ENCODE assay signal across 11 cellular contexts in the genomic region with DNA sequence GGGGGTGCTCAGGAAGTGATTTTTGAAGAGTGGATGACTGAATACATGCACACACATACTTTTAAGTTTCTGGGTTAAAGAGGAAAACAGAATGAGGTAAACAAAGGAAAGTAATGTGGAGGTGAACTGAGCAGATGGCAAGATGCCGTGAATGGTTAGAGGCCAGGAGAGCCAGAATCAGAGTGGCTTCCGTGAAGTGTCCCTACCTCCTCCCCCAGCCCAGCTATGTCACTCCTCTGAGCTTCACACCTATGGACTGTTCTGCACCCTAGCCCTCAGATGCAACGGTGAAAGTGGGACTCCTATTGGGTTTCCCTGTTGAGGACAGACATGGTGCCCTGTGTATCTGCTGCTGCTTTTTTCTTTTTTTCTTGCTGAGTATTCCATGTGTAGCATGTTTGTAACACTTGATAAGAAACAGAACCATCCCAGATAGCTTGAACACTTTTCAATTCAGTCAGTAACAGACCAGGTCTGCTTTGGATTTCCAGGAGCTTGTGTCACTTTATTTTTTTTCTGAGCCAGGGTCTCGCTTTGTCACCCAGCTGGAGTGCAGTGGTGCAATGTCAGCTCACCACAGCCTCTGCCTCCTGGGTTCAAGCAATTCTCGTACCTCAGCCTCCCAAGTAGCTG. TPM values are rescaled to one million over a fixed set of nuclear protein-coding genes. Genes with fewer than 3 reads are reported as not detected.
DNase-seq lines count a peak whose midpoint lies in the region; ATAC-seq and TF ChIP-seq lines count a peak whose summit lies in the region.
"Had no signal": no experiment of that assay in that cellular context is flagged by ENCODE, and none has a peak within 500 bp of the region (broad histone marks: within the 10 kb centered on the region; RNA-seq: fewer than 3 reads in every experiment).

No MANE protein-coding gene starts in this region.

- ATAC-seq in natural killer cell (peak; percentile 45 to 59 (median 46)), GM18868 (IDR thresholded peaks at IDR 0.05; ENCODE audit: unreplicated experiment) (no peak), HG03108 (IDR thresholded peaks at IDR 0.05; ENCODE audit: unreplicated experiment) (no peak)

- H3F3A ChIP-seq in SK-N-SH (replicated peaks; ENCODE audit: insufficient read depth), result peaks cover 34% of the 10 kb centered on the region

- H3T11ph ChIP-seq in H9 (ENCODE audit: low read length), result no peak overlapping the region

- H3K9ac ChIP-seq in H9 (ENCODE audit: extremely low read depth, insufficient read length, low read length), result no peak overlapping the region
- no peak overlapping the region for H3K9ac ChIP-seq in SK-N-SH

- TF ChIP-seq EP300 in SK-N-SH (IDR thresholded peaks at IDR 0.05; ENCODE audit: borderline replicate concordance in 1 of 2, low read depth in 1 of 2, low read length in 1 of 2), result peak in 1 of 2 experiments; percentile 75; a peak in 2 of 4 replicates

- peaks cover 58% of the 10 kb centered on the region for H3K36me3 Mint-ChIP-seq in Calu3 (ENCODE audit: insufficient read depth, unreplicated experiment)
- H3K36me3 Mint-ChIP-seq in H9 (ENCODE audit: insufficient read depth in 1 of 3, low read depth in 3 of 3), result peaks cover 37 to 72% (median 58%) of the 10 kb centered on the region in 3 experiments
- no peaks in the 10 kb centered on the region for H3K36me3 Mint-ChIP-seq in natural killer cell

- H3K4ac ChIP-seq in H9 (ENCODE audit: low read depth, low read length), result no peak overlapping the region

- H3K56ac ChIP-seq in H9 (ENCODE audit: insufficient read length, low read depth, low read length), result no peak overlapping the region

- no peak overlapping the region for H2BK5ac ChIP-seq in H9 (ENCODE audit: insufficient read length, low read length)

- H3K9me3 ChIP-seq in H9 (ENCODE audit: control insufficient read depth, low read depth, low read length), result no peaks in the 10 kb centered on the region
- H3K9me3 ChIP-seq in SK-N-SH, result no peaks in the 10 kb centered on the region
- no peaks in the 10 kb centered on the region for H3K9me3 ChIP-seq in tibial artery
- H3K9me3 ChIP-seq: esophagus squamous epithelium had no signal

- H3K79me1 ChIP-seq in H9 (ENCODE audit: insufficient read depth, low read depth, low read length, poor library complexity, severe bottlenecking), result peaks cover 8% of the 10 kb centered on the region

- no peak overlapping the region for H4K8ac ChIP-seq in H9 (replicated peaks; ENCODE audit: insufficient read length, low read depth, low read length)

- no peak overlapping the region for H3K14ac ChIP-seq in H9 (ENCODE audit: insufficient read depth, low read length)

- no peak for TF ChIP-seq RAD21 in SK-N-SH (IDR thresholded peaks at IDR 0.05; ENCODE audit: low read length)

- intact Hi-C loops in Calu3 (cut with micrococcal nuclease; ENCODE audit: unreplicated experiment) (no loop called here), natural killer cell (cut with micrococcal nuclease) (no loop called here), tibial artery (cut with DNase I; ENCODE audit: low total_unique reads) (no loop called here)

- H3K27ac Mint-ChIP-seq in Calu3 (ENCODE audit: unreplicated experiment) (peak overlapping the region; percentile 22), H9 (peak overlapping the region; percentile 18 to 85 (median 85); a peak in 6 of 7 replicates), natural killer cell (peak overlapping the region in 1 of 2 donors; percentile 77)

- no peak overlapping the region for H3K23ac ChIP-seq in H9 (ENCODE audit: insufficient read length, low read depth, low read length)

- H3K27me3 Mint-ChIP-seq in Calu3 (ENCODE audit: unreplicated experiment), result no peaks in the 10 kb centered on the region
- H3K27me3 Mint-ChIP-seq in H9 (ENCODE audit: low read depth), result no peaks in the 10 kb centered on the region
- no peaks in the 10 kb centered on the region for H3K27me3 Mint-ChIP-seq in natural killer cell (ENCODE audit: low read depth in 2 of 2)

- H2AK5ac ChIP-seq in H9 (ENCODE audit: insufficient read length, low read length), result no peak overlapping the region

- no peaks in the 10 kb centered on the region for H3K23me2 ChIP-seq in H9 (ENCODE audit: insufficient read length, low read depth, low read length, poor library complexity, severe bottlenecking)

- H2AFZ ChIP-seq in H9 (ENCODE audit: low read length) (no peak overlapping the region), SK-N-SH (ENCODE audit: low read depth) (no peak overlapping the region)

- 0 out of 2 replicates have a peak, but pooled peaks cover 1% of the 10 kb centered on the region for H3K79me2 ChIP-seq in H9 (ENCODE audit: insufficient read depth, low read length)
- peaks cover 50% of the 10 kb centered on the region for H3K79me2 ChIP-seq in SK-N-SH (ENCODE audit: insufficient read depth)

- no peaks in the 10 kb centered on the region for H3K27me3 ChIP-seq in H9 (ENCODE audit: insufficient read depth, low read length)
- H3K27me3 ChIP-seq in SK-N-SH (ENCODE audit: insufficient read depth), result no peaks in the 10 kb centered on the region
- no peaks in the 10 kb centered on the region for H3K27me3 ChIP-seq in tibial artery
- H3K27me3 ChIP-seq: esophagus squamous epithelium had no signal

- H3K4me3 ChIP-seq in SK-N-SH (ENCODE audit: low read depth in 2 of 2, low read length in 1 of 2) (no peak overlapping the region), tibial artery (no peak overlapping the region)
- H3K4me3 ChIP-seq: esophagus squamous epithelium, lung had no signal

- H3K27ac ChIP-seq in H9 (ENCODE audit: insufficient read length, low read depth, low read length) (no peak overlapping the region), SK-N-SH (ENCODE audit: low read depth in 2 of 2, low read length in 1 of 2) (peak overlapping the region in 1 of 2 experiments; percentile 77; a peak in 2 of 4 replicates), tibial artery (no peak overlapping the region)

- H2BK120ac ChIP-seq in H9 (ENCODE audit: low read depth, low read length, poor library complexity, severe bottlenecking), result no peak overlapping the region

- H2BK20ac ChIP-seq in H9 (ENCODE audit: low read depth, low read length, poor library complexity, severe bottlenecking), result no peak overlapping the region

- TF ChIP-seq CTCF in Calu3 (IDR thresholded peaks at IDR 0.05; ENCODE audit: unreplicated experiment), result no peak
- TF ChIP-seq CTCF in H9 (conservative IDR thresholded peaks at IDR 0.05), result no peak
- no peak for TF ChIP-seq CTCF in SK-N-SH (IDR thresholded peaks at IDR 0.05)
- no peak for TF ChIP-seq CTCF in natural killer cell (IDR thresholded peaks at IDR 0.05)
- no peak for TF ChIP-seq CTCF in tibial artery (IDR thresholded peaks at IDR 0.05)

- H3K4me2 ChIP-seq in H9 (ENCODE audit: insufficient read depth, insufficient read length, low read length) (no peak overlapping the region), SK-N-SH (no peak overlapping the region)

- POLR2A ChIA-PET in SK-N-SH (lab: Yijun Ruan, JAX), result interaction anchor here (1.1 to 1.2 kb wide), 2 partner anchors 9 to 53 kb away, joined by 5 to 6 read pairs; no protein-coding TSS in a partner anchor

- H3K36me3 ChIP-seq in SK-N-SH (replicated peaks in 1 of 2; ENCODE audit: control insufficient read depth in 1 of 2, insufficient read depth in 2 of 2, low read length in 1 of 2) (peaks cover 3 to 21% of the 10 kb centered on the region in 2 experiments), tibial artery (peaks cover 0 to 9% (median 0%) of the 10 kb centered on the region in 3 donors)

- no peaks in the 10 kb centered on the region for H3K9me2 ChIP-seq in SK-N-SH

- no CpG with 5 or more reads among the region's 5 CpGs for WGBS in H9 (ENCODE audit: extremely low coverage, insufficient read length, low lambda C conversion rate)
- 58% methylated on average over 5 of the region's 5 CpGs for WGBS in SK-N-SH (ENCODE audit: low lambda C conversion rate)

- no peak overlapping the region for H3K18ac ChIP-seq in H9 (ENCODE audit: insufficient read length, low read depth, low read length)

- H3K4me1 ChIP-seq in H9 (ENCODE audit: insufficient read depth, low read length), result no peaks in the 10 kb centered on the region
- H3K4me1 ChIP-seq in SK-N-SH (ENCODE audit: control insufficient read depth in 1 of 2, insufficient read depth in 2 of 2, low read depth in 1 of 2, low read length in 1 of 2), result peaks cover 17 to 47% of the 10 kb centered on the region in 2 experiments; a peak in 3 of 4 replicates
- H3K4me1 ChIP-seq in tibial artery, result peaks cover 0 to 50% (median 29%) of the 10 kb centered on the region in 4 donors

- H4K20me1 ChIP-seq in H9 (ENCODE audit: control insufficient read depth, insufficient read depth, insufficient read length) (no peaks in the 10 kb centered on the region), SK-N-SH (ENCODE audit: insufficient read depth) (peaks cover 24% of the 10 kb centered on the region; the same call in 1 of the 2 replicates)

- H3K4me1 Mint-ChIP-seq in Calu3 (ENCODE audit: low read depth, unreplicated experiment), result peaks cover 58% of the 10 kb centered on the region
- H3K4me1 Mint-ChIP-seq in H9, result peaks cover 7 to 12% of the 10 kb centered on the region in 2 experiments
- peaks cover 15 to 30% of the 10 kb centered on the region in 2 donors for H3K4me1 Mint-ChIP-seq in natural killer cell

- no peak overlapping the region for H4K5ac ChIP-seq in H9 (ENCODE audit: insufficient read length, low read depth, low read length)

- DNase-seq in Calu3 (no peak), H9 (no peak), SK-N-SH (peak; percentile 46), natural killer cell (no peak), tibial artery (no peak), GM03348 (ENCODE audit: low spot score) (no peak)
- DNase-seq: esophagus squamous epithelium, Right ventricle myocardium superior had no signal

- CTCF ChIA-PET in Calu3 (lab: Charles Lee), result interaction anchor here (0.6 kb wide), 1 partner anchor 9 kb away, joined by 3 read pairs; no protein-coding TSS in a partner anchor
- CTCF ChIA-PET in SK-N-SH (lab: Yijun Ruan, JAX), result interaction anchor here (1.0 to 5.8 kb wide), 8 partner anchors 10 to 107 kb away, joined by 3 to 41 read pairs (median 5); no protein-coding TSS in a partner anchor

- no peak overlapping the region for H4K91ac ChIP-seq in H9 (ENCODE audit: insufficient read length, low read depth, low read length)

- H3K4me3 Mint-ChIP-seq in Calu3 (ENCODE audit: low read depth, unreplicated experiment), result no peak overlapping the region
- no peak overlapping the region for H3K4me3 Mint-ChIP-seq in H9
- no peak overlapping the region for H3K4me3 Mint-ChIP-seq in natural killer cell

- no peak overlapping the region for H2BK15ac ChIP-seq in H9 (ENCODE audit: low read depth, low read length)

- no TSS peak for BruUV-seq in Calu3 (replicated peaks; lab: Mats Ljungman, UMichigan)

- H3K9me3 Mint-ChIP-seq in Calu3 (ENCODE audit: low read depth, unreplicated experiment), result no peaks in the 10 kb centered on the region
- H3K9me3 Mint-ChIP-seq in H9, result no peaks in the 10 kb centered on the region
- no peaks in the 10 kb centered on the region for H3K9me3 Mint-ChIP-seq in natural killer cell

- H2BK12ac ChIP-seq in H9 (ENCODE audit: insufficient read length, low read depth, low read length), result no peak overlapping the region

RNA-seq across cellular contexts. Expression of a gene that starts 43.9 kb away (rescaled TPM):
- 8.6 and 9.8 TPM in 2 replicates for total RNA-seq in Calu3 (2022)
- 23.2 and 24.8 TPM in 2 replicates for total RNA-seq in H9 (2021)
- polyA plus RNA-seq in SK-N-SH (2012; rRNA removed), result 14.5 and 16.1 TPM in 2 replicates
- polyA plus RNA-seq in SK-N-SH (2012; cell fraction: cytosol; rRNA removed), result 9.9 and 12.9 TPM in 2 replicates
- 14.3 and 14.4 TPM in 2 replicates for polyA plus RNA-seq in SK-N-SH (2012; cell fraction: nucleus; rRNA removed)
- 10 to 100 TPM; 39.9 to 45.1 (median 43.9) TPM for total RNA-seq in natural killer cell

RNA-seq across cellular contexts. Expression of a gene that starts 56.5 kb away (rescaled TPM):
- 169 and 174 TPM in 2 replicates for total RNA-seq in Calu3 (2022)
- 232 and 234 TPM in 2 replicates for total RNA-seq in H9 (2021)
- polyA plus RNA-seq in SK-N-SH (2012; rRNA removed), result 123 and 126 TPM in 2 replicates
- polyA plus RNA-seq in SK-N-SH (2012; cell fraction: cytosol; rRNA removed), result 137 and 140 TPM in 2 replicates
- polyA plus RNA-seq in SK-N-SH (2012; cell fraction: nucleus; rRNA removed), result 44.7 and 62.7 TPM in 2 replicates
- total RNA-seq in natural killer cell, result 10 to 100 TPM; 42.5 to 49.3 (median 46.0) TPM

Comparison
In these comparisons a context has a peak if more than half of its experiments do, and no peak if none do; other contexts are left out.
1. ATAC-seq: peak in natural killer cell (3 of 3); none in GM18868 (single experiment) and HG03108 (single experiment).